ENCODE assay signal across 15 cellular contexts in genomic region chr2:222653280-222653679, GRCh38. TPM values are rescaled to one million over a fixed set of nuclear protein-coding genes. Genes with fewer than 3 reads are reported as not detected.
A peak's percentile ranks its signal among the peaks of the same experiment; 100 is the strongest.
DNase-seq lines count a peak whose midpoint lies in the region; ATAC-seq and TF ChIP-seq lines count a peak whose summit lies in the region.
"Had no signal": no experiment of that assay in that cellular context is flagged by ENCODE, and none has a peak within 500 bp of the region (broad histone marks: within the 10 kb centered on the region; RNA-seq: fewer than 3 reads in every experiment).

No MANE protein-coding gene starts in this region.

- H3K9me3 ChIP-seq in BLaER1 = no peaks in the 10 kb centered on the region
- H3K9me3 ChIP-seq in DOHH2 (ENCODE audit: control insufficient read depth, insufficient read depth, low read length) = no peaks in the 10 kb centered on the region
- H3K9me3 ChIP-seq: gastroesophageal sphincter had no signal

- H3K27ac ChIP-seq in BLaER1 (no peak overlapping the region), DOHH2 (ENCODE audit: low read depth, low read length) (no peak overlapping the region), epithelial cell of prostate (peak overlapping the region; percentile 44), substantia nigra (ENCODE audit: low read depth, low read length, poor library complexity, severe bottlenecking) (no peak overlapping the region)
- H3K27ac ChIP-seq: gastroesophageal sphincter had no signal

- H4K20me1 ChIP-seq in BLaER1 (peaks cover 47% of the 10 kb centered on the region), DOHH2 (ENCODE audit: control insufficient read depth, insufficient read depth, low read depth, low read length) (peaks cover 14% of the 10 kb centered on the region; the same call in 1 of the 2 replicates)

- no peak overlapping the region for H3K9ac ChIP-seq in BLaER1

- CTCF ChIA-PET in T-cell (lab: Charles Lee) = interaction anchor here (0.6 to 0.9 kb wide), 3 partner anchors 8 to 249 kb away, joined by 3 read pairs; no protein-coding TSS in a partner anchor

- ATAC-seq in T-cell (replicated peaks in 1 of 4) = no peak
- ATAC-seq: gastroesophageal sphincter, right cardiac atrium had no signal

- H3K4me2 ChIP-seq in BLaER1 (peak overlapping the region; percentile 29; the same call in 1 of the 2 replicates), DOHH2 (ENCODE audit: low read length) (peak overlapping the region; percentile 78)

- H3K27me3 ChIP-seq in BLaER1 (no peaks in the 10 kb centered on the region), DOHH2 (ENCODE audit: control insufficient read depth, low read length) (no peaks in the 10 kb centered on the region)
- H3K27me3 ChIP-seq: gastroesophageal sphincter had no signal

- H3F3A ChIP-seq in DOHH2 (ENCODE audit: control insufficient read depth, insufficient read depth) = 0 out of 2 replicates have a peak, but pooled peaks cover 2% of the 10 kb centered on the region

- no peak for DNase-seq in T-cell
- no peak for DNase-seq in epithelial cell of prostate (ENCODE audit: low read depth, low spot score)
- no peak for DNase-seq in medulla oblongata (ENCODE audit: extremely low spot score)
- DNase-seq in NCI-H2171 (lab: John Stamatoyannopoulos, UW) = no peak
- no peak for DNase-seq in NCI-H510A treated with DMSO at 0.1 percent for 48 hours (lab: John Stamatoyannopoulos, UW)
- no peak for DNase-seq in substantia nigra (lab: John Stamatoyannopoulos, UW)
- DNase-seq: aorta; C1 segment of cervical spinal cord; NCI-H187 treated with DMSO at 0.1 percent for 48 hours; NK-92 treated with Interleukin-12 subunit alpha and Interleukin-12 subunit beta, amount 100 ng/mL, for 24 hours; right cardiac atrium; SW 1271 had no signal

- H3K4me1 Mint-ChIP-seq in T-cell = peaks cover 57 to 68% (median 64%) of the 10 kb centered on the region in 3 donors

- no peaks in the 10 kb centered on the region for H3K9me3 Mint-ChIP-seq in T-cell

- H3K36me3 ChIP-seq in BLaER1 = peaks cover 38% of the 10 kb centered on the region
- H3K36me3 ChIP-seq in DOHH2 (ENCODE audit: control insufficient read depth, low read length) = peaks cover 62% of the 10 kb centered on the region

- POLR2A ChIA-PET in T-cell (lab: Charles Lee) = no interaction called here

- TF ChIP-seq CTCF in DOHH2 (IDR thresholded peaks at IDR 0.05; ENCODE audit: low read depth, low read length, poor library complexity, severe bottlenecking) = no peak

- H3K4me3 ChIP-seq in BLaER1 = no peak overlapping the region
- peak overlapping the region; percentile 98; the same call in 1 of the 2 replicates for H3K4me3 ChIP-seq in DOHH2 (ENCODE audit: low read length)
- H3K4me3 ChIP-seq: gastroesophageal sphincter had no signal

- H3K9me2 ChIP-seq in DOHH2 (replicated peaks; ENCODE audit: control insufficient read depth, low read length) = no peaks in the 10 kb centered on the region

- peaks cover 13% of the 10 kb centered on the region for H3K36me3 Mint-ChIP-seq in T-cell

- peak overlapping the region; percentile 13 to 44 (median 41) for H3K4me3 Mint-ChIP-seq in T-cell

- H3K79me2 ChIP-seq in DOHH2 (ENCODE audit: control insufficient read depth, low read length) = peaks cover 86% of the 10 kb centered on the region

- H3K27me3 Mint-ChIP-seq in T-cell = no peaks in the 10 kb centered on the region

- no peak overlapping the region for H3K27ac Mint-ChIP-seq in T-cell

- H3K4me1 ChIP-seq in BLaER1 = peaks cover 43% of the 10 kb centered on the region
- peaks cover 40% of the 10 kb centered on the region for H3K4me1 ChIP-seq in DOHH2 (ENCODE audit: control insufficient read depth, low read length)

RNA-seq across cellular contexts. Expression of gene FARSB, which starts 2.6 kb away (rescaled TPM):
- 10 to 100 TPM; 11.5 to 15.8 (median 15.6) TPM for total RNA-seq in T-cell

RNA-seq across cellular contexts. Expression of gene MOGAT1, which starts 18.2 kb away (rescaled TPM):
- not detected for total RNA-seq in T-cell
- total RNA-seq: aorta, gastroesophageal sphincter had no signal
